20 cellular contexts compared by ENCODE assay signal in genomic region chr14:88242426-88242825, GRCh38.
"Had no signal": no experiment of that assay in that cellular context is flagged by ENCODE, and none has a peak within 500 bp of the region (broad histone marks: within the 10 kb centered on the region; RNA-seq: fewer than 3 reads in every experiment).

No MANE protein-coding gene starts in this region.

- H3K36me3 Mint-ChIP-seq: memory B cell, mesothelial cell of epicardium, natural killer cell, type B pancreatic cell had no signal

- H3K4me1 Mint-ChIP-seq: mesothelial cell of epicardium, natural killer cell had no signal

- ATAC-seq: esophagus mucosa, heart right ventricle, left lung, lower lobe of right lung, natural killer cell, pancreas, right cardiac atrium had no signal

- H3K27ac Mint-ChIP-seq: memory B cell, mesothelial cell of epicardium, natural killer cell, progenitor cell of endocrine pancreas, type B pancreatic cell had no signal

- DNase-seq: effector memory CD4-positive, alpha-beta T cell; heart right ventricle; hypothalamus; islet precursor cell; left lung; lower lobe of right lung; natural killer cell; nucleus accumbens; pancreas; right cardiac atrium; small intestine; stimulated activated CD4-positive, alpha-beta T cell treated with anti-CD3 and anti-CD28 coated beads, Interleukin-12 subunit alpha, Interleukin-12 subunit beta, amount 100 ng/mL, for 4 hours; stimulated activated naive CD4-positive, alpha-beta T cell treated with Interleukin-2 at 50 U/mL for 16 hours; thyroid gland had no signal

- H3K9me3 Mint-ChIP-seq: memory B cell, mesothelial cell of epicardium, natural killer cell, neural crest cell, type B pancreatic cell had no signal

- H3K4me3 Mint-ChIP-seq: memory B cell, mesothelial cell of epicardium, natural killer cell, neural crest cell, type B pancreatic cell had no signal
